8 cellular contexts compared by ENCODE assay signal in genomic region chr4:163554870-163555465, GRCh38.
A peak's percentile ranks its signal among the peaks of the same experiment; 100 is the strongest.
DNase-seq lines count a peak whose midpoint lies in the region; ATAC-seq and TF ChIP-seq lines count a peak whose summit lies in the region.

No MANE protein-coding gene starts in this region.

- no peaks in the 10 kb centered on the region for H3K36me3 ChIP-seq in cardiac muscle cell
- no peaks in the 10 kb centered on the region for H3K36me3 ChIP-seq in PC-3 (ENCODE audit: low read depth, low read length)
- peaks cover 0 to 48% (median 0%) of the 10 kb centered on the region in 6 donors for H3K36me3 ChIP-seq in spleen

- H3K79me2 ChIP-seq in PC-3 (ENCODE audit: low read length), result no peaks in the 10 kb centered on the region

- POLR2A ChIA-PET in PC-3 (lab: Charles Lee; ENCODE audit: unreplicated experiment), result no interaction called here

- intact Hi-C loops in Right ventricle myocardium inferior (cut with DNase I) (loop anchor here (5.0 kb wide), 2 partner anchors 127 to 1192 kb away; no protein-coding TSS in a partner anchor), PC-3 (cut with micrococcal nuclease) (loop anchor here (1.0 to 10.0 kb wide), 3 partner anchors 110 to 1193 kb away; no protein-coding TSS in a partner anchor), spleen (cut with DNase I; ENCODE audit: low total_unique reads) (loop anchor here (5.0 kb wide), 2 partner anchors 202 to 1177 kb away; no protein-coding TSS in a partner anchor)

- H3F3A ChIP-seq in PC-3 (ENCODE audit: low read length, unreplicated experiment), result no peaks in the 10 kb centered on the region

- H3K4me2 ChIP-seq in PC-3 (ENCODE audit: low read length), result no peak overlapping the region

- CTCF ChIA-PET in PC-3 (lab: Charles Lee), result interaction anchor here (1.5 kb wide), 1 partner anchor 200 kb away, joined by 11 read pairs; no protein-coding TSS in a partner anchor

- H3K27me3 ChIP-seq in cardiac muscle cell, result no peaks in the 10 kb centered on the region
- no peaks in the 10 kb centered on the region for H3K27me3 ChIP-seq in PC-3 (ENCODE audit: low read length)
- no peaks in the 10 kb centered on the region for H3K27me3 ChIP-seq in spleen (replicated peaks in 1 of 7)

- H3K9ac ChIP-seq in PC-3 (ENCODE audit: low read length), result no peak overlapping the region

- no peak overlapping the region for H2AFZ ChIP-seq in PC-3 (ENCODE audit: low read length)

- H3K9me3 ChIP-seq in cardiac muscle cell (ENCODE audit: low read depth) (no peaks in the 10 kb centered on the region), PC-3 (ENCODE audit: low read length) (no peaks in the 10 kb centered on the region), spleen (peaks cover 0 to under 1% (median 0%) of the 10 kb centered on the region in 8 donors)

- peak; percentile 31 to 43 for DNase-seq in cardiac muscle cell (ENCODE audit: low read depth in 1 of 2, low spot score in 1 of 2)
- DNase-seq in Right ventricle myocardium inferior (ENCODE audit: missing footprints), result no peak
- peak; percentile 60 for DNase-seq in PC-3
- DNase-seq in epithelial cell of proximal tubule (ENCODE audit: low read depth), result no peak
- DNase-seq in spleen, result no peak
- no peak for DNase-seq in NCI-H146 (lab: John Stamatoyannopoulos, UW)
- DNase-seq in activated naive CD4-positive, alpha-beta T cell treated with anti-CD3 and anti-CD28 coated beads, Interleukin-2, amount 50 U/mL, for 16 hours, result no peak
- no peak for DNase-seq in stimulated activated CD4-positive, alpha-beta T cell treated with anti-CD3 and anti-CD28 coated beads, Interleukin-12 subunit alpha, Interleukin-12 subunit beta, amount 100 ng/mL, for 4 hours

- no peaks in the 10 kb centered on the region for H4K20me1 ChIP-seq in PC-3 (ENCODE audit: low read length)

- H3K4me1 ChIP-seq in cardiac muscle cell (ENCODE audit: low read depth) (no peaks in the 10 kb centered on the region), PC-3 (ENCODE audit: insufficient read depth, low read length) (peaks cover 7% of the 10 kb centered on the region), spleen (peaks cover 30 to 97% (median 66%) of the 10 kb centered on the region in 6 donors)

- H3K27ac ChIP-seq in cardiac muscle cell (no peak overlapping the region), PC-3 (ENCODE audit: low read length) (no peak overlapping the region), spleen (peak overlapping the region in 4 of 8 donors; percentile 84 to 89 (median 87))

- TF ChIP-seq POLR2A in spleen (IDR thresholded peaks at IDR 0.05), result no peak

- H3K4me3 ChIP-seq in cardiac muscle cell (no peak overlapping the region), PC-3 (ENCODE audit: low read length) (no peak overlapping the region), epithelial cell of proximal tubule (ENCODE audit: low read depth, low read length) (no peak overlapping the region), spleen (no peak overlapping the region)

- TF ChIP-seq CTCF in cardiac muscle cell (IDR thresholded peaks at IDR 0.05; ENCODE audit: low read depth, low read length), result peak; percentile 76
- peak; percentile 79 for TF ChIP-seq CTCF in PC-3 (conservative IDR thresholded peaks at IDR 0.05; ENCODE audit: low read depth, low read length)
- peak; percentile 64 for TF ChIP-seq CTCF in epithelial cell of proximal tubule (conservative IDR thresholded peaks at IDR 0.05; ENCODE audit: low read depth, low read length)
- peak; percentile 27 to 80 (median 60) for TF ChIP-seq CTCF in spleen (IDR thresholded peaks at IDR 0.05 in 8 of 11, conservative IDR thresholded peaks at IDR 0.05 in 3 of 11)

- H3K9me2 ChIP-seq in PC-3 (replicated peaks; ENCODE audit: low read length), result no peaks in the 10 kb centered on the region

- 20 to 40% (median 32%) methylated on average over 3 of the region's 3 CpGs for WGBS in spleen, 5 donors

- ATAC-seq in Right ventricle myocardium inferior, result no peak
- no peak for ATAC-seq in PC-3

- BruUV-seq in PC-3 (replicated peaks; lab: Mats Ljungman, UMichigan), result no TSS peak

Comparison
In these comparisons a context has a peak if more than half of its experiments do, and no peak if none do; other contexts are left out.
1. DNase-seq: peak in cardiac muscle cell (2 of 2) and PC-3 (single experiment); none in Right ventricle myocardium inferior (single experiment), epithelial cell of proximal tubule (single experiment), spleen (single experiment), NCI-H146 (single experiment), activated naive CD4-positive, alpha-beta T cell treated with anti-CD3 and anti-CD28 coated beads, Interleukin-2, amount 50 U/mL, for 16 hours (single experiment) and stimulated activated CD4-positive, alpha-beta T cell treated with anti-CD3 and anti-CD28 coated beads, Interleukin-12 subunit alpha, Interleukin-12 subunit beta, amount 100 ng/mL, for 4 hours (single experiment).
2. Peak in every context shown above with its lines, with median percentiles within 50 percentile points of each other: CTCF ChIP-seq.